In the genomic region with DNA sequence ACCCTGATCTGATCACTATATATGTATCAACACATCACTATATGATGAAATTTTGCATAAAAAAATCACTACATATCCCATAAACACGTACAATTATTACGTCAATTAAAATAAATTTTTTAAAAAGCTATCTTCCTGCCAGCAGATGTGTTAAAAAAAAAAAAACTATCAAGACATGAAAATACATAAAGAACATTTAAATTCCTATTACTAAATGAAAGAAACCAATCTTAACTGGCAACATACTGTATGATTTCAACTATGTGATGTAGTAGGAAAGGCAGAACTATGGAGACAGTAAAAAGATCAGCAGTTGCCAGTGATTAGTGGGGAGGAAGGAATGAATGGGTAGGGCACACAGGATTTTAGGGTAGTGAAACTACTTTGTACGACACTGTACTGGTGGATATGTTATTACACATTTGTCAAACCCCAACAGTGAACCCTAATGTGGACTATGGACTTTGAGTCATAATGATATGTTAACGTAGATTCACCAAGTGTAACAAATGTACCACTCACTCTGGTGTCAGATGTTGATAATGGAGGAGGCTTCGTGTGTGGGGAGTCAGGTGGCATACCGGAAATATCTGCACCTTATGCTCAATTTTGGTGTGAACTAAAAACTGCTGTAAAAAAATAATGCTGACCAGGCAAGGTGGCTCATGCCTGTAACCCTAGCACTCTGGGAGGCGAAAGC, we compare ENCODE assay signal across 1 cellular context.
TF ChIP-seq lines count a peak whose summit lies in the region.

No MANE protein-coding gene starts in this region.

TF ChIP-seq in GM23338, 12 proteins besides CTCF, POLR2A, EP300 and RAD21 (continued from another document):
- TF ChIP-seq EZH2phosphoT487 (IDR thresholded peaks at IDR 0.05; ENCODE audit: unreplicated experiment) (no peak), ZNF114 (CRISPR knock-in tag; IDR thresholded peaks at IDR 0.05) (no peak)
